In genomic region chr16:76518791-76519190, GRCh38 we compare ENCODE assay signal across 23 cellular contexts.
DNase-seq lines count a peak whose midpoint lies in the region; FAIRE-seq and TF ChIP-seq lines count a peak whose summit lies in the region.
"Had no signal": no experiment of that assay in that cellular context is flagged by ENCODE, and none has a peak within 500 bp of the region (broad histone marks: within the 10 kb centered on the region; RNA-seq: fewer than 3 reads in every experiment).

No MANE protein-coding gene starts in this region.

- H3K9me3 ChIP-seq in H1 (ENCODE audit: insufficient read depth in 2 of 2, low read depth in 1 of 2, low read length in 1 of 2) (no peaks in the 10 kb centered on the region), SJCRH30 (replicated peaks) (no peaks in the 10 kb centered on the region)
- H3K9me3 ChIP-seq: BE2C had no signal

- H3K18ac ChIP-seq in H1 (ENCODE audit: extremely low read depth, low read length) (no peak overlapping the region), mesendoderm (ENCODE audit: low read length) (no peak overlapping the region)

- H3K56ac ChIP-seq in H1 (replicated peaks; ENCODE audit: insufficient read length, low read depth, low read length) (no peak overlapping the region), mesendoderm (ENCODE audit: low read length) (no peak overlapping the region)

- H3K36me3 Mint-ChIP-seq in activated naive CD4-positive, alpha-beta T cell treated with anti-CD3 and anti-CD28 coated beads, Interleukin-2, amount 50 U/mL, for 24 hours, result peaks cover 1% of the 10 kb centered on the region
- H3K36me3 Mint-ChIP-seq: CD4-positive, CD25-positive, alpha-beta regulatory T cell had no signal

- H2AFZ ChIP-seq in H1 (ENCODE audit: low read length), result peak overlapping the region; percentile 22; the same call in 1 of the 2 replicates

- no peak for TF ChIP-seq CTCF in H1 (IDR thresholded peaks at IDR 0.05; ENCODE audit: control extremely low read depth in 1 of 3, insufficient read depth in 1 of 3, low read depth in 1 of 3, low read length in 3 of 3)

- no peak overlapping the region for H3K23ac ChIP-seq in H1 (ENCODE audit: insufficient read length)
- no peak overlapping the region for H3K23ac ChIP-seq in mesendoderm (ENCODE audit: low read length)

- H3K27ac Mint-ChIP-seq in activated naive CD4-positive, alpha-beta T cell treated with anti-CD3 and anti-CD28 coated beads, Interleukin-2, amount 50 U/mL, for 24 hours, result peak overlapping the region; percentile 24
- H3K27ac Mint-ChIP-seq: CD4-positive, CD25-positive, alpha-beta regulatory T cell had no signal

- H3K4ac ChIP-seq in H1 (replicated peaks; ENCODE audit: insufficient read length, low read depth, low read length) (no peak overlapping the region), mesendoderm (ENCODE audit: low read depth, low read length) (no peak overlapping the region)

- H3K79me1 ChIP-seq in H1 (ENCODE audit: low read depth, low read length) (no peaks in the 10 kb centered on the region), mesendoderm (ENCODE audit: low read length) (no peaks in the 10 kb centered on the region)

- CTCF ChIA-PET in H1 (lab: Charles Lee; ENCODE audit: partially characterized antibody), result no interaction called here

- H3K27me3 ChIP-seq in H1 (replicated peaks in 1 of 4; ENCODE audit: control insufficient read depth in 3 of 4, extremely low read depth in 1 of 4, insufficient read depth in 3 of 4, low read length in 3 of 4), result no peaks in the 10 kb centered on the region
- no peaks in the 10 kb centered on the region for H3K27me3 ChIP-seq in mesendoderm (ENCODE audit: insufficient read depth, low read length, poor library complexity)
- no peaks in the 10 kb centered on the region for H3K27me3 ChIP-seq in SJCRH30
- H3K27me3 ChIP-seq: BE2C had no signal

- H2BK15ac ChIP-seq in H1 (ENCODE audit: low read length), result no peak overlapping the region
- no peak overlapping the region for H2BK15ac ChIP-seq in mesendoderm (replicated peaks; ENCODE audit: low read depth)

- H4K5ac ChIP-seq in H1 (ENCODE audit: insufficient read length, low read depth, low read length) (no peak overlapping the region), mesendoderm (ENCODE audit: low read length) (no peak overlapping the region)

- H3K79me2 ChIP-seq in H1 (ENCODE audit: control insufficient read depth in 1 of 2, insufficient read depth in 2 of 2, low read length in 2 of 2) (no peaks in the 10 kb centered on the region), mesendoderm (ENCODE audit: control insufficient read depth, insufficient read depth, low read length) (no peaks in the 10 kb centered on the region)

- H4K8ac ChIP-seq in H1 (ENCODE audit: extremely low read depth, insufficient read depth, low read length), result no peak overlapping the region
- H4K8ac ChIP-seq in mesendoderm (ENCODE audit: low read depth, low read length), result no peak overlapping the region

- DNase-seq in activated naive CD4-positive, alpha-beta T cell treated with Interleukin-2 at 50 U/mL for 16 hours, result no peak
- DNase-seq in H1 (ENCODE audit: low read depth in 1 of 2, low spot score in 2 of 2) (no peak), mesendoderm (peak; percentile 76), AML-193 (lab: John Stamatoyannopoulos, UW) (no peak), SJCRH30 (no peak), NCI-H510A (lab: John Stamatoyannopoulos, UW) (no peak), frontal cortex (ENCODE audit: low spot score in 2 of 2) (no peak)
- DNase-seq: BE2C; CD4-positive, CD25-positive, alpha-beta regulatory T cell; COR-L47; DMS153; GF-D8; KBM-7; MV-4-11; NCI-H187 treated with DMSO at 0.1 percent for 48 hours; NCI-H226; NCI-H69; OCI-M1; Right ventricle myocardium superior had no signal

- no peaks in the 10 kb centered on the region for H3K4me1 Mint-ChIP-seq in activated naive CD4-positive, alpha-beta T cell treated with anti-CD3 and anti-CD28 coated beads, Interleukin-2, amount 50 U/mL, for 24 hours
- H3K4me1 Mint-ChIP-seq: CD4-positive, CD25-positive, alpha-beta regulatory T cell had no signal

- H2BK20ac ChIP-seq in H1 (ENCODE audit: low read length), result no peak overlapping the region

- H2BK5ac ChIP-seq in H1 (ENCODE audit: low read depth, low read length) (peak overlapping the region; percentile 35; the same call in 1 of the 2 replicates), mesendoderm (ENCODE audit: low read length) (no peak overlapping the region)

- H2BK120ac ChIP-seq in H1 (replicated peaks; ENCODE audit: low read depth, low read length), result no peak overlapping the region
- no peak overlapping the region for H2BK120ac ChIP-seq in mesendoderm (ENCODE audit: low read depth, low read length)

- H3K27ac ChIP-seq in H1 (ENCODE audit: low read depth, low read length), result no peak overlapping the region
- H3K27ac ChIP-seq in mesendoderm (ENCODE audit: low read depth, low read length), result no peak overlapping the region
- no peak overlapping the region for H3K27ac ChIP-seq in SJCRH30
- H3K27ac ChIP-seq: SK-N-MC had no signal

- no peaks in the 10 kb centered on the region for H3K23me2 ChIP-seq in H1 (ENCODE audit: low read depth, low read length)

- H3K27me3 Mint-ChIP-seq in activated naive CD4-positive, alpha-beta T cell treated with anti-CD3 and anti-CD28 coated beads, Interleukin-2, amount 50 U/mL, for 24 hours, result no peaks in the 10 kb centered on the region
- H3K27me3 Mint-ChIP-seq: CD4-positive, CD25-positive, alpha-beta regulatory T cell had no signal

- no peak overlapping the region for H4K91ac ChIP-seq in H1 (replicated peaks; ENCODE audit: insufficient read length, low read length)

- 0 out of 4 replicates have a peak overlapping the region, but pooled peaks have one; percentile 5 to 14 for H3K4me2 ChIP-seq in H1 (ENCODE audit: insufficient read depth in 1 of 2, low read depth in 2 of 2, low read length in 2 of 2)
- no peak overlapping the region for H3K4me2 ChIP-seq in mesendoderm (ENCODE audit: low read length)

- FAIRE-seq in H1 (lab: Jason Lieb, UNC) (no peak), frontal cortex (lab: Jason Lieb, UNC) (no peak)
- FAIRE-seq: GM12878, HepG2 had no signal

- no peaks in the 10 kb centered on the region for H4K20me1 ChIP-seq in H1 (replicated peaks in 1 of 2; ENCODE audit: control insufficient read depth in 1 of 2, insufficient read depth in 2 of 2, low read length in 2 of 2)

- H3K36me3 ChIP-seq in H1 (ENCODE audit: control insufficient read depth in 2 of 4, insufficient read depth in 4 of 4, low read length in 3 of 4) (no peaks in the 10 kb centered on the region), mesendoderm (ENCODE audit: control insufficient read depth, insufficient read depth, low read length) (no peaks in the 10 kb centered on the region), SJCRH30 (no peaks in the 10 kb centered on the region)
- H3K36me3 ChIP-seq: BE2C had no signal

- H3K9me3 Mint-ChIP-seq in activated naive CD4-positive, alpha-beta T cell treated with anti-CD3 and anti-CD28 coated beads, Interleukin-2, amount 50 U/mL, for 24 hours, result peaks cover 4% of the 10 kb centered on the region

- no peak overlapping the region for H2AK5ac ChIP-seq in H1 (ENCODE audit: low read depth, low read length)
- H2AK5ac ChIP-seq in mesendoderm (ENCODE audit: low read length), result no peak overlapping the region

- no peak overlapping the region for H2BK12ac ChIP-seq in H1 (ENCODE audit: low read depth, low read length)

- TF ChIP-seq POLR2A in H1 (IDR thresholded peaks at IDR 0.05; ENCODE audit: control extremely low read depth in 1 of 2, low read depth in 2 of 2, low read length in 2 of 2), result no peak

- POLR2A ChIA-PET in H1 (lab: Charles Lee; ENCODE audit: partially characterized antibody), result no interaction called here

- no peak overlapping the region for H3K4me3 Mint-ChIP-seq in activated naive CD4-positive, alpha-beta T cell treated with anti-CD3 and anti-CD28 coated beads, Interleukin-2, amount 50 U/mL, for 24 hours
- H3K4me3 Mint-ChIP-seq: CD4-positive, CD25-positive, alpha-beta regulatory T cell had no signal

- H3K4me1 ChIP-seq in H1 (replicated peaks in 1 of 4; ENCODE audit: control insufficient read depth in 3 of 4, insufficient read depth in 4 of 4, low read length in 3 of 4), result peaks cover 0 to 4% (median 4%) of the 10 kb centered on the region in 4 experiments; a peak in 4 of 7 replicates
- H3K4me1 ChIP-seq in mesendoderm (ENCODE audit: control insufficient read depth, low read depth, low read length), result no peaks in the 10 kb centered on the region
- no peaks in the 10 kb centered on the region for H3K4me1 ChIP-seq in SJCRH30
- H3K4me1 ChIP-seq: BE2C had no signal

- H3K4me3 ChIP-seq in H1 (ENCODE audit: extremely low read depth in 1 of 4, insufficient read depth in 2 of 4, low read depth in 3 of 4, low read length in 4 of 4) (no peak overlapping the region), mesendoderm (ENCODE audit: low read length) (no peak overlapping the region), SJCRH30 (no peak overlapping the region)
- H3K4me3 ChIP-seq: GM12878, SK-N-MC had no signal

- TF ChIP-seq RAD21 in H1 (IDR thresholded peaks at IDR 0.05 in 1 of 2, conservative IDR thresholded peaks at IDR 0.05 in 1 of 2; ENCODE audit: low read depth in 2 of 2, low read length in 2 of 2), result no peak

- 36% methylated on average over 1 of the region's 1 CpG; no CpG with 5 or more reads in 1 of the 2 experiments for WGBS in H1 (ENCODE audit: extremely low coverage in 1 of 2, insufficient coverage in 1 of 2, insufficient read length in 1 of 2, insufficient replicate concordance in 2 of 2, low coverage in 1 of 2, low lambda C conversion rate in 2 of 2, missing lambda C conversion rate in 1 of 2), 2 experiments
- no CpG with 5 or more reads among the region's 1 CpG for WGBS in mesendoderm (ENCODE audit: extremely low coverage, insufficient coverage, low lambda C conversion rate)

- H3K14ac ChIP-seq in H1 (ENCODE audit: insufficient read length), result no peak overlapping the region

- no peak overlapping the region for H3K9ac ChIP-seq in H1 (replicated peaks in 1 of 4; ENCODE audit: extremely low read depth in 1 of 4, low read depth in 3 of 4, low read length in 3 of 4)
- H3K9ac ChIP-seq in mesendoderm (ENCODE audit: low read length), result no peak overlapping the region

- no peak for TF ChIP-seq EP300 in H1 (IDR thresholded peaks at IDR 0.05; ENCODE audit: borderline replicate concordance in 1 of 2, low read depth in 2 of 2, low read length in 2 of 2)

TF ChIP-seq in H1, 55 proteins besides CTCF, POLR2A, EP300 and RAD21:
- TF ChIP-seq JUN (IDR thresholded peaks at IDR 0.05; ENCODE audit: low read depth, low read length) (no peak), TEAD4 (IDR thresholded peaks at IDR 0.05; ENCODE audit: low read depth, low read length) (peak; percentile 25; the same call in 1 of the 2 replicates), MAX (IDR thresholded peaks at IDR 0.05) (no peak)
